Comparison of ENCODE assay signal across 23 cellular contexts in genomic region chr1:66367369-66367768, GRCh38.
DNase-seq lines count a peak whose midpoint lies in the region; ATAC-seq and TF ChIP-seq lines count a peak whose summit lies in the region.
"Had no signal": no experiment of that assay in that cellular context is flagged by ENCODE, and none has a peak within 500 bp of the region (broad histone marks: within the 10 kb centered on the region; RNA-seq: fewer than 3 reads in every experiment).

No MANE protein-coding gene starts in this region.

- peaks cover 78% of the 10 kb centered on the region for H3K4me1 ChIP-seq in CD4-positive, alpha-beta memory T cell (ENCODE audit: insufficient read depth, low read length)
- H3K4me1 ChIP-seq: neural progenitor cell had no signal

- CTCF ChIA-PET in CD4-positive, alpha-beta memory T cell (lab: Charles Lee; ENCODE audit: partially characterized antibody): interaction anchor here (0.9 to 7.8 kb wide), 5 partner anchors 16 to 124 kb away, joined by 3 to 48 read pairs (median 5); no protein-coding TSS in a partner anchor

- POLR2A ChIA-PET in CD4-positive, alpha-beta memory T cell (lab: Charles Lee; ENCODE audit: partially characterized antibody): interaction anchor here (0.6 to 16.4 kb wide), 7 partner anchors 18 to 81 kb away, joined by 3 to 216 read pairs (median 5); no protein-coding TSS in a partner anchor

- H3K9me3 Mint-ChIP-seq in CD4-positive, alpha-beta memory T cell: no peaks in the 10 kb centered on the region
- H3K9me3 Mint-ChIP-seq: endodermal cell, neural progenitor cell had no signal

- H3K27me3 ChIP-seq in CD4-positive, alpha-beta memory T cell (ENCODE audit: insufficient read depth, low read length): no peaks in the 10 kb centered on the region
- H3K27me3 ChIP-seq in dorsolateral prefrontal cortex: no peaks in the 10 kb centered on the region
- H3K27me3 ChIP-seq: BLaER1, hepatocyte, neural progenitor cell, upper lobe of right lung had no signal

- intact Hi-C loops in CD4-positive, alpha-beta memory T cell (cut with micrococcal nuclease): loop anchor here (1.0 to 2.0 kb wide), 2 partner anchors 10 to 13 kb away; no protein-coding TSS in a partner anchor
- intact Hi-C loops in dorsolateral prefrontal cortex (cut with DNase I): no loop called here

- H3K4me3 ChIP-seq in CD4-positive, alpha-beta memory T cell (ENCODE audit: low read length in 2 of 2): no peak overlapping the region
- no peak overlapping the region for H3K4me3 ChIP-seq in dorsolateral prefrontal cortex
- H3K4me3 ChIP-seq: BLaER1, hepatocyte, neural progenitor cell, upper lobe of right lung had no signal

- peak overlapping the region in 4 of 8 donors; percentile 7 to 66 (median 27) for H3K4me3 Mint-ChIP-seq in CD4-positive, alpha-beta memory T cell
- peak overlapping the region; percentile 25 for H3K4me3 Mint-ChIP-seq in T-helper 17 cell
- H3K4me3 Mint-ChIP-seq: endodermal cell, neural progenitor cell had no signal

- no peak for TF ChIP-seq CTCF in dorsolateral prefrontal cortex (IDR thresholded peaks at IDR 0.05 in 54 of 56, conservative IDR thresholded peaks at IDR 0.05 in 2 of 56; ENCODE audit: low read depth in 1 of 56, partially characterized antibody in 56 of 56)

- H3K27ac Mint-ChIP-seq in CD4-positive, alpha-beta memory T cell: peak overlapping the region; percentile 27 to 93 (median 89)
- H3K27ac Mint-ChIP-seq in T-helper 17 cell: peak overlapping the region; percentile 87
- H3K27ac Mint-ChIP-seq: endodermal cell, neural progenitor cell had no signal

- H3K27me3 Mint-ChIP-seq in CD4-positive, alpha-beta memory T cell: no peaks in the 10 kb centered on the region
- H3K27me3 Mint-ChIP-seq in T-helper 17 cell: no peaks in the 10 kb centered on the region

- H3K36me3 ChIP-seq in CD4-positive, alpha-beta memory T cell (ENCODE audit: insufficient read depth, low read length): peaks cover 76% of the 10 kb centered on the region
- H3K36me3 ChIP-seq: BLaER1, neural progenitor cell had no signal

- no peak overlapping the region for H3K27ac ChIP-seq in CD4-positive, alpha-beta memory T cell (ENCODE audit: low read depth, low read length)
- peak overlapping the region in 40 of 59 donors; percentile 0 to 85 (median 33) for H3K27ac ChIP-seq in dorsolateral prefrontal cortex
- H3K27ac ChIP-seq: BLaER1, hepatocyte, neural progenitor cell, upper lobe of right lung, VCaP had no signal

- H3K36me3 Mint-ChIP-seq in CD4-positive, alpha-beta memory T cell: peaks cover 85 to 94% of the 10 kb centered on the region in 2 donors
- H3K36me3 Mint-ChIP-seq in T-helper 17 cell (ENCODE audit: low read depth): peaks cover 27% of the 10 kb centered on the region

- no peaks in the 10 kb centered on the region for H3K9me3 ChIP-seq in CD4-positive, alpha-beta memory T cell (ENCODE audit: control insufficient read depth in 1 of 2, low read length in 2 of 2)
- no peaks in the 10 kb centered on the region for H3K9me3 ChIP-seq in T-helper 17 cell (ENCODE audit: control insufficient read depth, low read length, poor library complexity, severe bottlenecking)
- H3K9me3 ChIP-seq: BLaER1, upper lobe of right lung had no signal

- DNase-seq in SIG-M5 treated with dmso at 0.1 percent for 504 hours (lab: John Stamatoyannopoulos, UW; ENCODE audit: unreplicated experiment): peak; percentile 6
- no peak for DNase-seq in SIG-M5 (lab: John Stamatoyannopoulos, UW)
- DNase-seq in CD4-positive, alpha-beta memory T cell: peak in 1 of 5 donors; percentile 31
- no peak for DNase-seq in T-helper 17 cell
- no peak for DNase-seq in dorsolateral prefrontal cortex
- no peak for DNase-seq in NCI-H146 (lab: John Stamatoyannopoulos, UW)
- no peak for DNase-seq in NCI-H2171 (lab: John Stamatoyannopoulos, UW)
- DNase-seq: activated CD8-positive, alpha-beta memory T cell treated with anti-CD3 and anti-CD28 coated beads, Interleukin-2, amount 50 U/mL, for 48 hours; amygdala; cerebellar nuclear complex; DMS53; endodermal cell; KG1; kidney; mesendoderm; retina; stimulated activated naive CD4-positive, alpha-beta T cell; upper lobe of right lung had no signal

- peaks cover 57 to 89% (median 69%) of the 10 kb centered on the region in 4 donors for H3K4me1 Mint-ChIP-seq in CD4-positive, alpha-beta memory T cell
- H3K4me1 Mint-ChIP-seq in T-helper 17 cell: peaks cover 58% of the 10 kb centered on the region

- ATAC-seq in T-helper 17 cell (peak; percentile 63), HG03095 (IDR thresholded peaks at IDR 0.05; ENCODE audit: unreplicated experiment) (no peak)
- ATAC-seq: upper lobe of right lung had no signal
